In genomic region chr11:73061857-73062424, GRCh38 we compare ENCODE assay signal across 1 cellular context.
TF ChIP-seq lines count a peak whose summit lies in the region.
"Not testable (repeated sequence)": the region's sequence is repeated elsewhere in the genome, so short reads cannot be mapped to it uniquely, and the experiment has no call there.

No MANE protein-coding gene starts in this region.

TF ChIP-seq in HepG2, 621 proteins besides CTCF, POLR2A, EP300 and RAD21 (continues in another document):
- TF ChIP-seq SOX13 (IDR thresholded peaks at IDR 0.05); HNF1A (IDR thresholded peaks at IDR 0.05; ENCODE audit: low read depth); FOXP1 (IDR thresholded peaks at IDR 0.05); MAZ (IDR thresholded peaks at IDR 0.05; ENCODE audit: borderline replicate concordance, low read depth, low read length); FOXA1 (IDR thresholded peaks at IDR 0.05): not testable (repeated sequence)
- TF ChIP-seq SOX13 (CRISPR knock-in tag; conservative IDR thresholded peaks at IDR 0.05 in 1 of 2, IDR thresholded peaks at IDR 0.05 in 1 of 2), result peak in 1 of 2 experiments; percentile 77; a peak in 2 of 4 replicates
- peak; percentile 46; the same call in 1 of the 2 replicates for TF ChIP-seq HNF1A (CRISPR knock-in tag; IDR thresholded peaks at IDR 0.05; ENCODE audit: borderline replicate concordance)
- TF ChIP-seq NCOA2 (CRISPR knock-in tag; IDR thresholded peaks at IDR 0.05), result peak; percentile 55
- peak; percentile 55 for TF ChIP-seq HNF4A (CRISPR knock-in tag; IDR thresholded peaks at IDR 0.05)
- 0 out of 2 replicates have a peak, but pooled peaks have one; percentile 42 for TF ChIP-seq ZFP90 (CRISPR knock-in tag; IDR thresholded peaks at IDR 0.05; ENCODE audit: borderline replicate concordance)
- TF ChIP-seq HDAC2 (CRISPR knock-in tag; IDR thresholded peaks at IDR 0.05), result peak; percentile 64
- TF ChIP-seq MAX (IDR thresholded peaks at IDR 0.05), result peak; percentile 29; the same call in 1 of the 2 replicates
- TF ChIP-seq ZNF292 (CRISPR knock-in tag; IDR thresholded peaks at IDR 0.05; ENCODE audit: borderline replicate concordance, low read depth), result peak; percentile 80; the same call in 1 of the 2 replicates
- 0 out of 2 replicates have a peak, but pooled peaks have one; percentile 24 for TF ChIP-seq DRAP1 (CRISPR knock-in tag; IDR thresholded peaks at IDR 0.05)
- TF ChIP-seq ZBTB7B (CRISPR knock-in tag; IDR thresholded peaks at IDR 0.05), result 0 out of 2 replicates have a peak, but pooled peaks have one; percentile 21
- TF ChIP-seq ZBTB43 (CRISPR knock-in tag; conservative IDR thresholded peaks at IDR 0.05), result peak; percentile 34; the same call in 1 of the 2 replicates
- peak; percentile 60 for TF ChIP-seq ZNF687 (CRISPR knock-in tag; IDR thresholded peaks at IDR 0.05)
- peak; percentile 66; the same call in 1 of the 2 replicates for TF ChIP-seq FOXP1 (CRISPR knock-in tag; IDR thresholded peaks at IDR 0.05)
- 0 out of 2 replicates have a peak, but pooled peaks have one; percentile 29 for TF ChIP-seq MAZ (CRISPR knock-in tag; IDR thresholded peaks at IDR 0.05; ENCODE audit: low read depth)
- TF ChIP-seq ARID5B (CRISPR knock-in tag; IDR thresholded peaks at IDR 0.05), result peak; percentile 85
- TF ChIP-seq FOXA1 (CRISPR knock-in tag; IDR thresholded peaks at IDR 0.05), result peak; percentile 13; the same call in 1 of the 2 replicates
- 0 out of 2 replicates have a peak, but pooled peaks have one; percentile 57 for TF ChIP-seq MTA1 (CRISPR knock-in tag; IDR thresholded peaks at IDR 0.05; ENCODE audit: borderline replicate concordance)
- 0 out of 2 replicates have a peak, but pooled peaks have one; percentile 32 for TF ChIP-seq ZKSCAN8 (CRISPR knock-in tag; IDR thresholded peaks at IDR 0.05; ENCODE audit: borderline replicate concordance)
- peak; percentile 43; the same call in 1 of the 2 replicates for TF ChIP-seq ATF2 (CRISPR knock-in tag; IDR thresholded peaks at IDR 0.05)
- TF ChIP-seq ZFY (CRISPR knock-in tag; IDR thresholded peaks at IDR 0.05), result peak; percentile 21; the same call in 1 of the 2 replicates
- 0 out of 2 replicates have a peak, but pooled peaks have one; percentile 19 for TF ChIP-seq TFAP4 (IDR thresholded peaks at IDR 0.05; ENCODE audit: borderline replicate concordance, low read depth)
- TF ChIP-seq HNF1B (CRISPR knock-in tag; IDR thresholded peaks at IDR 0.05), result 0 out of 2 replicates have a peak, but pooled peaks have one; percentile 29
- peak; percentile 69; the same call in 1 of the 2 replicates for TF ChIP-seq ZNF609 (CRISPR knock-in tag; IDR thresholded peaks at IDR 0.05; ENCODE audit: borderline replicate concordance)
